Comparison of ENCODE assay signal across 14 cellular contexts in genomic region chr12:127284870-127285431, GRCh38.
A peak's percentile ranks its signal among the peaks of the same experiment; 100 is the strongest.
DNase-seq lines count a peak whose midpoint lies in the region; ATAC-seq and TF ChIP-seq lines count a peak whose summit lies in the region.
"Had no signal": no experiment of that assay in that cellular context is flagged by ENCODE, and none has a peak within 500 bp of the region (broad histone marks: within the 10 kb centered on the region; RNA-seq: fewer than 3 reads in every experiment).

No MANE protein-coding gene starts in this region.

- no peaks in the 10 kb centered on the region for H4K20me1 ChIP-seq in Karpas-422 (ENCODE audit: insufficient read depth, low read depth, low read length)

- CTCF ChIA-PET in HEK293T (lab: Yijun Ruan, JAX) = no interaction called here

- no peak overlapping the region for H3K4me3 ChIP-seq in ACC112 (ENCODE audit: low read depth, low read length)
- no peak overlapping the region for H3K4me3 ChIP-seq in right atrium auricular region
- H3K4me3 ChIP-seq in Karpas-422 (ENCODE audit: low read length) = no peak overlapping the region
- H3K4me3 ChIP-seq: cardiac muscle cell, heart right ventricle, skin epidermis had no signal

- H3K4me2 ChIP-seq in Karpas-422 (ENCODE audit: low read depth, low read length, poor library complexity, severe bottlenecking) = no peak overlapping the region

- no peaks in the 10 kb centered on the region for H3K36me3 ChIP-seq in ACC112 (ENCODE audit: insufficient read depth, low read length)
- H3K36me3 ChIP-seq in right atrium auricular region = no peaks in the 10 kb centered on the region
- no peaks in the 10 kb centered on the region for H3K36me3 ChIP-seq in Karpas-422 (ENCODE audit: insufficient read depth, low read length)
- H3K36me3 ChIP-seq: cardiac muscle cell, heart right ventricle had no signal

- H3K27me3 ChIP-seq in ACC112 (ENCODE audit: insufficient read depth, low read length) (no peaks in the 10 kb centered on the region), right atrium auricular region (peaks cover 0 to 6% of the 10 kb centered on the region in 2 donors), Karpas-422 (ENCODE audit: low read length) (no peaks in the 10 kb centered on the region)

- peak; percentile 62 for DNase-seq in GOT3 (lab: John Stamatoyannopoulos, UW)
- peak; percentile 78 for DNase-seq in astrocyte of the hippocampus (ENCODE audit: low read depth, low spot score)
- DNase-seq in right atrium auricular region (ENCODE audit: low spot score) = peak; percentile 73
- DNase-seq in Karpas-422 = no peak
- DNase-seq in NCI-H2081 (lab: John Stamatoyannopoulos, UW) = no peak
- no peak for DNase-seq in HEK293T (ENCODE audit: extremely low spot score)
- DNase-seq: activated CD8-positive, alpha-beta memory T cell treated with anti-CD3 and anti-CD28 coated beads, Interleukin-2, amount 50 U/mL, for 4 hours; CD4-positive, CD25-positive, alpha-beta regulatory T cell; heart right ventricle; NCI-H187 treated with DMSO at 0.1 percent for 48 hours had no signal

- H3K4me1 ChIP-seq in ACC112 (ENCODE audit: control insufficient read depth, insufficient read depth, low read length, unreplicated experiment) = peaks cover 37% of the 10 kb centered on the region
- no peaks in the 10 kb centered on the region for H3K4me1 ChIP-seq in right atrium auricular region
- H3K4me1 ChIP-seq in Karpas-422 (ENCODE audit: low read length) = no peaks in the 10 kb centered on the region

- H3K27ac ChIP-seq in ACC112 (ENCODE audit: low read depth, low read length) (peak overlapping the region; percentile 98), right atrium auricular region (peak overlapping the region in 1 of 2 donors; percentile 45), Karpas-422 (ENCODE audit: low read length) (no peak overlapping the region)
- H3K27ac ChIP-seq: cardiac muscle cell, heart right ventricle, skin epidermis had no signal

- ATAC-seq in GM19463 (IDR thresholded peaks at IDR 0.05; ENCODE audit: unreplicated experiment) = no peak

- POLR2A ChIA-PET in HEK293T (lab: Yijun Ruan, JAX) = no interaction called here

- H3K9me3 ChIP-seq in right atrium auricular region (no peaks in the 10 kb centered on the region), Karpas-422 (ENCODE audit: low read length) (no peaks in the 10 kb centered on the region)
- H3K9me3 ChIP-seq: heart right ventricle had no signal

- H2AFZ ChIP-seq in ACC112 (ENCODE audit: low read length, unreplicated experiment) = no peak overlapping the region
- no peak overlapping the region for H2AFZ ChIP-seq in Karpas-422 (ENCODE audit: low read length)

- no peaks in the 10 kb centered on the region for H3K9me2 ChIP-seq in Karpas-422 (replicated peaks; ENCODE audit: insufficient read depth, low read length)

- no peaks in the 10 kb centered on the region for H3K79me2 ChIP-seq in ACC112 (ENCODE audit: control insufficient read depth, insufficient read depth, low read length, unreplicated experiment)
- H3K79me2 ChIP-seq in Karpas-422 (ENCODE audit: low read length) = no peaks in the 10 kb centered on the region

- no peak overlapping the region for H3K9ac ChIP-seq in Karpas-422 (ENCODE audit: low read length)

- no peak for TF ChIP-seq CTCF in right atrium auricular region (IDR thresholded peaks at IDR 0.05)

TF ChIP-seq in HEK293T, 16 proteins besides CTCF, POLR2A, EP300 and RAD21:
- TF ChIP-seq L3MBTL2 (conservative IDR thresholded peaks at IDR 0.05) (no peak), BHLHE40 (IDR thresholded peaks at IDR 0.05; ENCODE audit: borderline replicate concordance) (no peak), FOXM1 (IDR thresholded peaks at IDR 0.05; ENCODE audit: borderline replicate concordance) (no peak)

Comparison
In these comparisons a context has a peak if more than half of its experiments do, and no peak if none do; other contexts are left out.
1. DNase-seq: peak in GOT3 (single experiment), astrocyte of the hippocampus (single experiment) and right atrium auricular region (single experiment); none in Karpas-422 (single experiment), NCI-H2081 (0 of 2) and HEK293T (single experiment).